In genomic region chr10:90417056-90417455, GRCh38 we compare ENCODE assay signal across 18 cellular contexts.
DNase-seq lines count a peak whose midpoint lies in the region; ATAC-seq and TF ChIP-seq lines count a peak whose summit lies in the region.
"Had no signal": no experiment of that assay in that cellular context is flagged by ENCODE, and none has a peak within 500 bp of the region (broad histone marks: within the 10 kb centered on the region; RNA-seq: fewer than 3 reads in every experiment).

No MANE protein-coding gene starts in this region.

- no peak overlapping the region for H3K9ac ChIP-seq in H9 (ENCODE audit: extremely low read depth, insufficient read length, low read length)

- H3K79me1 ChIP-seq in H9 (ENCODE audit: insufficient read depth, low read depth, low read length, poor library complexity, severe bottlenecking): no peaks in the 10 kb centered on the region

- H2AK5ac ChIP-seq in H9 (ENCODE audit: insufficient read length, low read length): no peak overlapping the region

- H3K36me3 ChIP-seq in brain microvascular endothelial cell (replicated peaks) (no peaks in the 10 kb centered on the region), OCI-LY7 (ENCODE audit: insufficient read depth, low read length) (no peaks in the 10 kb centered on the region)
- H3K36me3 ChIP-seq: right atrium auricular region, tibial nerve had no signal

- H3K4me1 ChIP-seq in OCI-LY7 (ENCODE audit: insufficient read depth, low read length, poor library complexity, severe bottlenecking) (no peaks in the 10 kb centered on the region), H9 (ENCODE audit: insufficient read depth, low read length) (no peaks in the 10 kb centered on the region)
- H3K4me1 ChIP-seq: right atrium auricular region, tibial nerve had no signal

- H3K4me1 Mint-ChIP-seq in H9: peaks cover 10 to 18% of the 10 kb centered on the region in 2 experiments
- H3K4me1 Mint-ChIP-seq: activated naive CD8-positive, alpha-beta T cell treated with anti-CD3 and anti-CD28 coated beads, Interleukin-2, amount 50 U/mL, for 24 hours; IgD-negative memory B cell had no signal

- H3K9me2 ChIP-seq in OCI-LY7 (ENCODE audit: insufficient read depth, low read length): no peaks in the 10 kb centered on the region

- no peak overlapping the region for H2BK15ac ChIP-seq in H9 (ENCODE audit: low read depth, low read length)

- no peak overlapping the region for H3K56ac ChIP-seq in H9 (ENCODE audit: insufficient read length, low read depth, low read length)

- intact Hi-C loops in OCI-LY7 (cut with micrococcal nuclease; ENCODE audit: unreplicated experiment): no loop called here

- H3K23me2 ChIP-seq in H9 (ENCODE audit: insufficient read length, low read depth, low read length, poor library complexity, severe bottlenecking): no peaks in the 10 kb centered on the region

- no peak overlapping the region for H2AFZ ChIP-seq in OCI-LY7 (ENCODE audit: low read length)
- no peak overlapping the region for H2AFZ ChIP-seq in H9 (ENCODE audit: low read length)

- no peak overlapping the region for H4K91ac ChIP-seq in H9 (ENCODE audit: insufficient read length, low read depth, low read length)

- H3K36me3 Mint-ChIP-seq in H9 (ENCODE audit: insufficient read depth in 1 of 3, low read depth in 3 of 3): no peaks in the 10 kb centered on the region
- H3K36me3 Mint-ChIP-seq: activated CD4-positive, alpha-beta memory T cell treated with anti-CD3 and anti-CD28 coated beads for 36 hours; IgD-negative memory B cell had no signal

- H3K4ac ChIP-seq in H9 (ENCODE audit: low read depth, low read length): no peak overlapping the region

- H3K18ac ChIP-seq in H9 (ENCODE audit: insufficient read length, low read depth, low read length): no peak overlapping the region

- no peaks in the 10 kb centered on the region for H3K9me3 Mint-ChIP-seq in H9
- H3K9me3 Mint-ChIP-seq: activated CD4-positive, alpha-beta memory T cell treated with anti-CD3 and anti-CD28 coated beads for 36 hours had no signal

- no TSS peak for BruUV-seq in OCI-LY7 (replicated peaks; lab: Mats Ljungman, UMichigan)

- no peaks in the 10 kb centered on the region for H3K79me2 ChIP-seq in OCI-LY7 (ENCODE audit: insufficient read depth, low read depth, low read length)
- H3K79me2 ChIP-seq in H9 (ENCODE audit: insufficient read depth, low read length): no peaks in the 10 kb centered on the region

- H3K4me2 ChIP-seq in OCI-LY7 (ENCODE audit: low read length): no peak overlapping the region
- no peak overlapping the region for H3K4me2 ChIP-seq in H9 (ENCODE audit: insufficient read depth, insufficient read length, low read length)

- no peak overlapping the region for H4K8ac ChIP-seq in H9 (replicated peaks; ENCODE audit: insufficient read length, low read depth, low read length)

- no peak overlapping the region for H3K27ac ChIP-seq in AG04450 (ENCODE audit: low read depth, low read length)
- peak overlapping the region; percentile 53 for H3K27ac ChIP-seq in brain microvascular endothelial cell
- H3K27ac ChIP-seq in OCI-LY7 (ENCODE audit: low read depth, low read length, poor library complexity, severe bottlenecking): no peak overlapping the region
- no peak overlapping the region for H3K27ac ChIP-seq in H9 (ENCODE audit: insufficient read length, low read depth, low read length)
- H3K27ac ChIP-seq: right atrium auricular region, tibial nerve had no signal

- POLR2A ChIA-PET in AG04450 (lab: Yijun Ruan, JAX) (no interaction called here), OCI-LY7 (lab: Charles Lee) (no interaction called here)

- no peak overlapping the region for H3K27ac Mint-ChIP-seq in H9
- H3K27ac Mint-ChIP-seq: activated CD4-positive, alpha-beta memory T cell treated with anti-CD3 and anti-CD28 coated beads for 36 hours; activated naive CD8-positive, alpha-beta T cell treated with anti-CD3 and anti-CD28 coated beads, Interleukin-2, amount 50 U/mL, for 24 hours; IgD-negative memory B cell had no signal

- H3K4me3 Mint-ChIP-seq in H9: no peak overlapping the region
- H3K4me3 Mint-ChIP-seq: activated CD4-positive, alpha-beta memory T cell treated with anti-CD3 and anti-CD28 coated beads for 36 hours; activated naive CD8-positive, alpha-beta T cell treated with anti-CD3 and anti-CD28 coated beads, Interleukin-2, amount 50 U/mL, for 24 hours; IgD-negative memory B cell had no signal

- H3K23ac ChIP-seq in H9 (ENCODE audit: insufficient read length, low read depth, low read length): no peak overlapping the region

- CTCF ChIA-PET in AG04450 (lab: Charles Lee): interaction anchor here (1.4 kb wide), 1 partner anchor 448 kb away, joined by 3 read pairs; no protein-coding TSS in a partner anchor
- CTCF ChIA-PET in OCI-LY7 (lab: Charles Lee; ENCODE audit: unreplicated experiment): no interaction called here

- in situ Hi-C loops in brain microvascular endothelial cell (cut with HindIII; ENCODE audit: low pct_ligation_motif_present, low sequenced_read_pairs): no loop called here

- no CpG with 5 or more reads among the region's 3 CpGs for WGBS in H9 (ENCODE audit: extremely low coverage, insufficient read length, low lambda C conversion rate)

- no peaks in the 10 kb centered on the region for H3K9me3 ChIP-seq in AG04450 (ENCODE audit: control insufficient read depth, insufficient read depth, low read length)
- no peaks in the 10 kb centered on the region for H3K9me3 ChIP-seq in OCI-LY7 (ENCODE audit: low read length)
- H3K9me3 ChIP-seq in H9 (ENCODE audit: control insufficient read depth, low read depth, low read length): no peaks in the 10 kb centered on the region
- H3K9me3 ChIP-seq: right atrium auricular region, tibial nerve had no signal

- no peak overlapping the region for H3T11ph ChIP-seq in H9 (ENCODE audit: low read length)

- no peak overlapping the region for H3K14ac ChIP-seq in H9 (ENCODE audit: insufficient read depth, low read length)

- H4K20me1 ChIP-seq in OCI-LY7 (ENCODE audit: insufficient read depth, low read length) (no peaks in the 10 kb centered on the region), H9 (ENCODE audit: control insufficient read depth, insufficient read depth, insufficient read length) (no peaks in the 10 kb centered on the region)

- H3K4me3 ChIP-seq in AG04450 (ENCODE audit: low read depth, low read length): no peak overlapping the region
- no peak overlapping the region for H3K4me3 ChIP-seq in brain microvascular endothelial cell (ENCODE audit: low read depth, low read length)
- H3K4me3 ChIP-seq in OCI-LY7 (ENCODE audit: low read depth, low read length, poor library complexity, severe bottlenecking): no peak overlapping the region
- H3K4me3 ChIP-seq: lung, right atrium auricular region, tibial nerve had no signal

- no peak for ATAC-seq in HG02610 (IDR thresholded peaks at IDR 0.05; ENCODE audit: unreplicated experiment)
- ATAC-seq: activated naive CD8-positive, alpha-beta T cell treated with anti-CD3 and anti-CD28 coated beads, Interleukin-2, amount 50 U/mL, for 24 hours had no signal

- no peaks in the 10 kb centered on the region for H3K27me3 Mint-ChIP-seq in H9 (ENCODE audit: low read depth)
- H3K27me3 Mint-ChIP-seq: activated CD4-positive, alpha-beta memory T cell treated with anti-CD3 and anti-CD28 coated beads for 36 hours; activated naive CD8-positive, alpha-beta T cell treated with anti-CD3 and anti-CD28 coated beads, Interleukin-2, amount 50 U/mL, for 24 hours; IgD-negative memory B cell had no signal

- DNase-seq in AG04450 (ENCODE audit: low read depth, low spot score) (peak; percentile 69), LHCN-M2 (ENCODE audit: low read depth) (peak; percentile 64), brain microvascular endothelial cell (peak; percentile 48), hepatic stellate cell (ENCODE audit: low spot score) (peak; percentile 8), OCI-LY7 (ENCODE audit: low spot score) (no peak), H9 (no peak)
- no peak for DNase-seq in stimulated activated CD4-positive, alpha-beta T cell treated with anti-CD3 and anti-CD28 coated beads, Interleukin-2, amount 100 ng/mL, for 24 hours
- DNase-seq: activated CD4-positive, alpha-beta memory T cell treated with anti-CD3 and anti-CD28 coated beads for 36 hours; activated naive CD8-positive, alpha-beta T cell treated with anti-CD3 and anti-CD28 coated beads, Interleukin-2, amount 50 U/mL, for 24 hours; NCI-H1105; NCI-H2227 treated with DMSO at 0.1 percent for 48 hours; OCI-M1; stimulated activated CD4-positive, alpha-beta T cell treated with anti-CD3 and anti-CD28 coated beads, Interleukin-4, amount 100 ng/mL, for 24 hours had no signal

- no peak overlapping the region for H2BK20ac ChIP-seq in H9 (ENCODE audit: low read depth, low read length, poor library complexity, severe bottlenecking)

- TF ChIP-seq CTCF in AG04450 (IDR thresholded peaks at IDR 0.05; ENCODE audit: low read depth, low read length): no peak
- TF ChIP-seq CTCF in brain microvascular endothelial cell (IDR thresholded peaks at IDR 0.05; ENCODE audit: low read depth, low read length, missing control alignments): no peak
- no peak for TF ChIP-seq CTCF in OCI-LY7 (conservative IDR thresholded peaks at IDR 0.05; ENCODE audit: low read length)
- TF ChIP-seq CTCF in H9 (conservative IDR thresholded peaks at IDR 0.05): no peak

- H3K27me3 ChIP-seq in AG04450 (ENCODE audit: control insufficient read depth, insufficient read depth, low read length) (no peaks in the 10 kb centered on the region), brain microvascular endothelial cell (replicated peaks) (no peaks in the 10 kb centered on the region), H9 (ENCODE audit: insufficient read depth, low read length) (no peaks in the 10 kb centered on the region)
- H3K27me3 ChIP-seq: right atrium auricular region, tibial nerve had no signal

- no peak overlapping the region for H2BK5ac ChIP-seq in H9 (ENCODE audit: insufficient read length, low read length)

- no peak overlapping the region for H2BK12ac ChIP-seq in H9 (ENCODE audit: insufficient read length, low read depth, low read length)

- H4K5ac ChIP-seq in H9 (ENCODE audit: insufficient read length, low read depth, low read length): no peak overlapping the region

- H2BK120ac ChIP-seq in H9 (ENCODE audit: low read depth, low read length, poor library complexity, severe bottlenecking): no peak overlapping the region

Comparison
In these comparisons a context has a peak if more than half of its experiments do, and no peak if none do; other contexts are left out.
1. DNase-seq: peak in AG04450 (single experiment), LHCN-M2 (single experiment), brain microvascular endothelial cell (single experiment) and hepatic stellate cell (single experiment); none in OCI-LY7 (single experiment), H9 (single experiment) and stimulated activated CD4-positive, alpha-beta T cell treated with anti-CD3 and anti-CD28 coated beads, Interleukin-2, amount 100 ng/mL, for 24 hours (0 of 2).